Comparison of ENCODE assay signal across 1 cellular context in genomic region chr5:56124885-56125250, GRCh38.
TF ChIP-seq lines count a peak whose summit lies in the region.

No MANE protein-coding gene starts in this region.

TF ChIP-seq in K562, 482 proteins besides CTCF, POLR2A, EP300 and RAD21 (continued from another document):
- TF ChIP-seq, protein P1, sequence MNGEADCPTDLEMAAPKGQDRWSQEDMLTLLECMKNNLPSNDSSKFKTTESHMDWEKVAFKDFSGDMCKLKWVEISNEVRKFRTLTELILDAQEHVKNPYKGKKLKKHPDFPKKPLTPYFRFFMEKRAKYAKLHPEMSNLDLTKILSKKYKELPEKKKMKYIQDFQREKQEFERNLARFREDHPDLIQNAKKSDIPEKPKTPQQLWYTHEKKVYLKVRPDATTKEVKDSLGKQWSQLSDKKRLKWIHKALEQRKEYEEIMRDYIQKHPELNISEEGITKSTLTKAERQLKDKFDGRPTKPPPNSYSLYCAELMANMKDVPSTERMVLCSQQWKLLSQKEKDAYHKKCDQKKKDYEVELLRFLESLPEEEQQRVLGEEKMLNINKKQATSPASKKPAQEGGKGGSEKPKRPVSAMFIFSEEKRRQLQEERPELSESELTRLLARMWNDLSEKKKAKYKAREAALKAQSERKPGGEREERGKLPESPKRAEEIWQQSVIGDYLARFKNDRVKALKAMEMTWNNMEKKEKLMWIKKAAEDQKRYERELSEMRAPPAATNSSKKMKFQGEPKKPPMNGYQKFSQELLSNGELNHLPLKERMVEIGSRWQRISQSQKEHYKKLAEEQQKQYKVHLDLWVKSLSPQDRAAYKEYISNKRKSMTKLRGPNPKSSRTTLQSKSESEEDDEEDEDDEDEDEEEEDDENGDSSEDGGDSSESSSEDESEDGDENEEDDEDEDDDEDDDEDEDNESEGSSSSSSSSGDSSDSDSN (IDR thresholded peaks at IDR 0.05; ENCODE audit: borderline replicate concordance in 1 of 2, low read depth in 2 of 2, low read length in 2 of 2): no peak
- TF ChIP-seq THAP12 (CRISPR knock-in tag; IDR thresholded peaks at IDR 0.05) (no peak), ZNF695 (CRISPR knock-in tag; IDR thresholded peaks at IDR 0.05) (no peak), ATF7 (IDR thresholded peaks at IDR 0.05) (no peak), ZNF274 (IDR thresholded peaks at IDR 0.05; ENCODE audit: borderline replicate concordance, low read depth, low read length) (no peak), ZNF23 (CRISPR knock-in tag; IDR thresholded peaks at IDR 0.05) (no peak), ZNF24 (IDR thresholded peaks at IDR 0.05) (no peak), ZNF175 (CRISPR knock-in tag; IDR thresholded peaks at IDR 0.05; ENCODE audit: low read depth) (no peak), ZNF561 (CRISPR knock-in tag; conservative IDR thresholded peaks at IDR 0.05) (no peak), TRIM24 (IDR thresholded peaks at IDR 0.05) (no peak), ZNF592 (IDR thresholded peaks at IDR 0.05) (peak; percentile 27; the same call in 1 of the 2 replicates), HIVEP1 (CRISPR knock-in tag; IDR thresholded peaks at IDR 0.05) (no peak), CCNT2 (IDR thresholded peaks at IDR 0.05; ENCODE audit: borderline replicate concordance, extremely low read depth, insufficient read length, low read depth, low read length) (no peak), KLF13 (tag; IDR thresholded peaks at IDR 0.05; ENCODE audit: borderline replicate concordance, low read depth) (no peak), DDX20 (tag; IDR thresholded peaks at IDR 0.05; ENCODE audit: low read depth) (peak; percentile 25; the same call in 1 of the 2 replicates), CC2D1A (IDR thresholded peaks at IDR 0.05) (no peak), CBFA2T2 (conservative IDR thresholded peaks at IDR 0.05) (no peak), NFATC3 (IDR thresholded peaks at IDR 0.05) (no peak), NBN (IDR thresholded peaks at IDR 0.05; ENCODE audit: low read depth) (no peak), DNMT1 (IDR thresholded peaks at IDR 0.05) (no peak), ZBTB7A (IDR thresholded peaks at IDR 0.05; ENCODE audit: borderline replicate concordance, control insufficient read depth, low read depth, low read length) (no peak), CBX8 (IDR thresholded peaks at IDR 0.05; ENCODE audit: borderline replicate concordance, extremely low read depth, low read depth, low read length, poor library complexity, severe bottlenecking) (no peak), MCM2 (IDR thresholded peaks at IDR 0.05; ENCODE audit: low read depth) (no peak), RBM22 (IDR thresholded peaks at IDR 0.05; ENCODE audit: low read depth, low read length, poor library complexity, severe bottlenecking) (no peak)
- TF ChIP-seq, protein P2, sequence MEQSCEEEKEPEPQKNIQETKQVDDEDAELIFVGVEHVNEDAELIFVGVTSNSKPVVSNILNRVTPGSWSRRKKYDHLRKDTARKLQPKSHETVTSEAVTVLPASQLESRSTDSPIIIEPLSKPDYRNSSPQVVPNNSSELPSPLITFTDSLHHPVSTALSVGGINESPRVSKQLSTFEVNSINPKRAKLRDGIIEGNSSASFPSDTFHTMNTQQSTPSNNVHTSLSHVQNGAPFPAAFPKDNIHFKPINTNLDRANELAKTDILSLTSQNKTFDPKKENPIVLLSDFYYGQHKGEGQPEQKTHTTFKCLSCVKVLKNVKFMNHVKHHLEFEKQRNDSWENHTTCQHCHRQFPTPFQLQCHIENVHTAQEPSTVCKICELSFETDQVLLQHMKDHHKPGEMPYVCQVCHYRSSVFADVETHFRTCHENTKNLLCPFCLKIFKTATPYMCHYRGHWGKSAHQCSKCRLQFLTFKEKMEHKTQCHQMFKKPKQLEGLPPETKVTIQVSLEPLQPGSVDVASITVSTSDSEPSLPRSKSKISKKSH (CRISPR knock-in tag; IDR thresholded peaks at IDR 0.05): no peak
